Comparison of ENCODE assay signal across 21 cellular contexts in genomic region chr2:129910446-129911362, GRCh38.
DNase-seq lines count a peak whose midpoint lies in the region; ATAC-seq and TF ChIP-seq lines count a peak whose summit lies in the region.
"Had no signal": no experiment of that assay in that cellular context is flagged by ENCODE, and none has a peak within 500 bp of the region (broad histone marks: within the 10 kb centered on the region; RNA-seq: fewer than 3 reads in every experiment).

No MANE protein-coding gene starts in this region.

- DNase-seq in activated effector memory CD4-positive, alpha-beta T cell treated with anti-CD3 and anti-CD28 coated beads, Interleukin-2, amount 50 U/mL, for 16 hours: peak; percentile 55
- no peak for DNase-seq in activated effector memory CD4-positive, alpha-beta T cell treated with Interleukin-2 at 50 U/mL for 16 hours
- DNase-seq in coronary artery (ENCODE audit: low spot score) (peak; percentile 62), mesenteric fat pad (ENCODE audit: low spot score) (peak; percentile 59), type B pancreatic cell (ENCODE audit: extremely low spot score, unreplicated experiment) (peak; percentile 48), amygdala (lab: John Stamatoyannopoulos, UW) (no peak)
- DNase-seq in stimulated activated CD4-positive, alpha-beta T cell treated with anti-CD3 and anti-CD28 coated beads, Interleukin-4, amount 100 ng/mL, for 4 hours: no peak
- DNase-seq: CD4-positive, CD25-positive, alpha-beta regulatory T cell; DMS153; DND-41; IMR-90; KG1; MG63; NCI-H1105 treated with DMSO at 0.1 percent for 48 hours; NCI-H2029; NCI-H2227 treated with DMSO at 0.1 percent for 48 hours; NCI-H526 treated with DMSO at 0.1 percent for 48 hours; PC-9; Right ventricle myocardium superior had no signal

- H3K9me3 Mint-ChIP-seq in type B pancreatic cell: no peaks in the 10 kb centered on the region

- H3K27me3 Mint-ChIP-seq in type B pancreatic cell: peaks cover 8% of the 10 kb centered on the region
- H3K27me3 Mint-ChIP-seq: CD4-positive, CD25-positive, alpha-beta regulatory T cell had no signal

- no peak; the same call in 2 of the 3 replicates for ATAC-seq in SK-N-SH treated with all-trans-retinoic acid at 6 μM for 48 hours

- TF ChIP-seq CTCF in coronary artery (IDR thresholded peaks at IDR 0.05) (no peak), type B pancreatic cell (conservative IDR thresholded peaks at IDR 0.05) (no peak)

- no peak overlapping the region for H3K4me3 Mint-ChIP-seq in type B pancreatic cell
- H3K4me3 Mint-ChIP-seq: CD4-positive, CD25-positive, alpha-beta regulatory T cell had no signal

- H3K27ac ChIP-seq in coronary artery: no peak overlapping the region
- H3K27ac ChIP-seq: PC-9, SJSA1 had no signal

- no peak overlapping the region for H3K4me3 ChIP-seq in coronary artery
- H3K4me3 ChIP-seq: MG63, PC-9, SJSA1 had no signal

- H3K4me1 Mint-ChIP-seq in type B pancreatic cell (ENCODE audit: unreplicated experiment): peaks cover 13% of the 10 kb centered on the region
- H3K4me1 Mint-ChIP-seq: CD4-positive, CD25-positive, alpha-beta regulatory T cell had no signal

- H3K27ac Mint-ChIP-seq in type B pancreatic cell: no peak overlapping the region
- H3K27ac Mint-ChIP-seq: CD4-positive, CD25-positive, alpha-beta regulatory T cell had no signal

- no peaks in the 10 kb centered on the region for H3K36me3 Mint-ChIP-seq in type B pancreatic cell
- H3K36me3 Mint-ChIP-seq: CD4-positive, CD25-positive, alpha-beta regulatory T cell had no signal

TF ChIP-seq in SK-N-SH treated with all-trans-retinoic acid at 6 μM for 48 hours, 23 proteins besides CTCF, POLR2A, EP300 and RAD21:
- TF ChIP-seq ARNTL (CRISPR knock-in tag; IDR thresholded peaks at IDR 0.05; ENCODE audit: borderline replicate concordance, low read depth) (no peak), ZFP30 (CRISPR knock-in tag; IDR thresholded peaks at IDR 0.05) (no peak), PPARA (CRISPR knock-in tag; IDR thresholded peaks at IDR 0.05; ENCODE audit: borderline replicate concordance) (no peak), ZNF565 (CRISPR knock-in tag; conservative IDR thresholded peaks at IDR 0.05; ENCODE audit: low read depth) (no peak), ZNF8 (CRISPR knock-in tag; IDR thresholded peaks at IDR 0.05) (no peak), ZNF70 (CRISPR knock-in tag; IDR thresholded peaks at IDR 0.05) (no peak), BACH2 (CRISPR knock-in tag; IDR thresholded peaks at IDR 0.05; ENCODE audit: borderline replicate concordance) (no peak), ZFP3 (CRISPR knock-in tag; IDR thresholded peaks at IDR 0.05) (no peak), SNAI2 (CRISPR knock-in tag; IDR thresholded peaks at IDR 0.05) (no peak), ESRRG (CRISPR knock-in tag; IDR thresholded peaks at IDR 0.05) (no peak), RARB (CRISPR knock-in tag; IDR thresholded peaks at IDR 0.05) (no peak), CSDC2 (CRISPR knock-in tag; IDR thresholded peaks at IDR 0.05) (no peak), GLIS3 (CRISPR knock-in tag; IDR thresholded peaks at IDR 0.05) (no peak)
- TF ChIP-seq, protein P1, sequence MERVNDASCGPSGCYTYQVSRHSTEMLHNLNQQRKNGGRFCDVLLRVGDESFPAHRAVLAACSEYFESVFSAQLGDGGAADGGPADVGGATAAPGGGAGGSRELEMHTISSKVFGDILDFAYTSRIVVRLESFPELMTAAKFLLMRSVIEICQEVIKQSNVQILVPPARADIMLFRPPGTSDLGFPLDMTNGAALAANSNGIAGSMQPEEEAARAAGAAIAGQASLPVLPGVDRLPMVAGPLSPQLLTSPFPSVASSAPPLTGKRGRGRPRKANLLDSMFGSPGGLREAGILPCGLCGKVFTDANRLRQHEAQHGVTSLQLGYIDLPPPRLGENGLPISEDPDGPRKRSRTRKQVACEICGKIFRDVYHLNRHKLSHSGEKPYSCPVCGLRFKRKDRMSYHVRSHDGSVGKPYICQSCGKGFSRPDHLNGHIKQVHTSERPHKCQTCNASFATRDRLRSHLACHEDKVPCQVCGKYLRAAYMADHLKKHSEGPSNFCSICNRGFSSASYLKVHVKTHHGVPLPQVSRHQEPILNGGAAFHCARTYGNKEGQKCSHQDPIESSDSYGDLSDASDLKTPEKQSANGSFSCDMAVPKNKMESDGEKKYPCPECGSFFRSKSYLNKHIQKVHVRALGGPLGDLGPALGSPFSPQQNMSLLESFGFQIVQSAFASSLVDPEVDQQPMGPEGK (CRISPR knock-in tag; IDR thresholded peaks at IDR 0.05; ENCODE audit: borderline replicate concordance): no peak

Comparison
In these comparisons a context has a peak if more than half of its experiments do, and no peak if none do; other contexts are left out.
1. DNase-seq: peak in activated effector memory CD4-positive, alpha-beta T cell treated with anti-CD3 and anti-CD28 coated beads, Interleukin-2, amount 50 U/mL, for 16 hours (single experiment), coronary artery (single experiment), mesenteric fat pad (single experiment) and type B pancreatic cell (single experiment); none in activated effector memory CD4-positive, alpha-beta T cell treated with Interleukin-2 at 50 U/mL for 16 hours (single experiment), amygdala (0 of 56) and stimulated activated CD4-positive, alpha-beta T cell treated with anti-CD3 and anti-CD28 coated beads, Interleukin-4, amount 100 ng/mL, for 4 hours (0 of 2).